ENCODE assay signal across 8 cellular contexts in the genomic region with DNA sequence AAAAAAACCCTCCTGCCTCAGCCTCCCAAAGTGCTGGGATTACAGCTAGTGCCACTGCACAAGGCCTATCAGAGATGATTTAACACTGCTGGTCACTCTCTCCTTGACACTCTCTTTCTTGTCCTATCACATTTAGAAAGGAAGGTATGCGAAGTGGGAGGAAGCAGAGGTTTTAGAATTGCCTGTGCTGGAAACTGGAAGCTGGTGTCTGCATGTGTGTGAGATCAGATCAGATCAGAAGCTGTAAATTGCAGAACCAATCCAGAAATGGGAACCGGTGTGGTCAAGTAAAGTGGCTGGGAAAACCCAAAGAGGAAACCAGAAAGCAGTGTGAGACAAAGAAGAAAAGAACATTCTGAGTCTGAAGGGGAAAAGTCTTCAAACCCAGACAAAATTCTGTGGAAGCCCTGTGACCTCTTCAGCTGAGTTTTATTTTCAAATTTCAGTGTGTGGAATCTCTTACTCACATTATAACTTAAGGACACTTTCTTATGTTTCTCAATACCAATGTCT. TPM values are rescaled to one million over a fixed set of nuclear protein-coding genes. Genes with fewer than 3 reads are reported as not detected.
DNase-seq lines count a peak whose midpoint lies in the region; ATAC-seq lines count a peak whose summit lies in the region.

No MANE protein-coding gene starts in this region.

- no peaks in the 10 kb centered on the region for H3K36me3 Mint-ChIP-seq in activated naive CD4-positive, alpha-beta T cell treated with anti-CD3 and anti-CD28 coated beads for 36 hours (ENCODE audit: low read depth)
- peaks cover 4% of the 10 kb centered on the region for H3K36me3 Mint-ChIP-seq in T-helper 17 cell (ENCODE audit: low read depth)

- H3K4me1 Mint-ChIP-seq in activated naive CD4-positive, alpha-beta T cell treated with anti-CD3 and anti-CD28 coated beads for 36 hours (ENCODE audit: low read depth) = peaks cover 23% of the 10 kb centered on the region
- peaks cover 9% of the 10 kb centered on the region for H3K4me1 Mint-ChIP-seq in T-helper 17 cell

- H3K9me3 Mint-ChIP-seq in activated naive CD4-positive, alpha-beta T cell treated with anti-CD3 and anti-CD28 coated beads for 36 hours = no peaks in the 10 kb centered on the region

- no peak overlapping the region for H3K4me3 Mint-ChIP-seq in activated naive CD4-positive, alpha-beta T cell treated with anti-CD3 and anti-CD28 coated beads for 36 hours
- H3K4me3 Mint-ChIP-seq in T-helper 17 cell = no peak overlapping the region

- H3K27ac Mint-ChIP-seq in activated naive CD4-positive, alpha-beta T cell treated with anti-CD3 and anti-CD28 coated beads for 36 hours = no peak overlapping the region
- no peak overlapping the region for H3K27ac Mint-ChIP-seq in T-helper 17 cell

- peak; percentile 62 for DNase-seq in activated naive CD4-positive, alpha-beta T cell treated with anti-CD3 and anti-CD28 coated beads for 36 hours
- no peak for DNase-seq in activated naive CD4-positive, alpha-beta T cell (lab: John Stamatoyannopoulos, UW)
- no peak for DNase-seq in T-helper 17 cell
- DNase-seq in putamen (ENCODE audit: low spot score) = peak; percentile 24
- DNase-seq in hepatic stellate cell (ENCODE audit: low spot score) = no peak
- DNase-seq in NCI-H2171 treated with DMSO at 0.1 percent for 48 hours (lab: John Stamatoyannopoulos, UW) = no peak
- no peak for DNase-seq in activated CD4-positive, CD25-positive, alpha-beta regulatory T cell (lab: John Stamatoyannopoulos, UW)

- ATAC-seq in HG02973 (IDR thresholded peaks at IDR 0.05; ENCODE audit: unreplicated experiment) = peak; percentile 84
- peak; percentile 53 for ATAC-seq in T-helper 17 cell

- CTCF ChIA-PET in activated naive CD4-positive, alpha-beta T cell treated with anti-CD3 and anti-CD28 coated beads for 36 hours (lab: Charles Lee) = interaction anchor here (0.6 to 0.8 kb wide), 2 partner anchors 45 to 1475 kb away, joined by 3 to 5 read pairs; no protein-coding TSS in a partner anchor

- intact Hi-C loops in activated naive CD4-positive, alpha-beta T cell treated with anti-CD3 and anti-CD28 coated beads for 36 hours (cut with micrococcal nuclease) = loop anchor here (1.0 kb wide), 2 partner anchors 16 to 45 kb away; a partner anchor contains a TSS

- H3K27me3 Mint-ChIP-seq in activated naive CD4-positive, alpha-beta T cell treated with anti-CD3 and anti-CD28 coated beads for 36 hours (ENCODE audit: low read depth) = peaks cover 10% of the 10 kb centered on the region
- peaks cover 20% of the 10 kb centered on the region for H3K27me3 Mint-ChIP-seq in T-helper 17 cell

- H3K9me3 ChIP-seq in T-helper 17 cell (ENCODE audit: control insufficient read depth, low read length, poor library complexity, severe bottlenecking) = no peaks in the 10 kb centered on the region

RNA-seq across cellular contexts. Expression of a gene that starts 2.8 kb away (rescaled TPM):
- total RNA-seq in activated naive CD4-positive, alpha-beta T cell treated with anti-CD3 and anti-CD28 coated beads for 36 hours = 1 to 10 TPM in 1 of 2 experiments, under 1 TPM in 1; 0.55 to 1.2 TPM
- 1 to 10 TPM in 1 of 2 donors, under 1 TPM in 1; 0.68 to 1.0 TPM for total RNA-seq in T-helper 17 cell

RNA-seq across cellular contexts. Expression of a gene that starts 15.7 kb away (rescaled TPM):
- 10 to 100 TPM; 46.4 to 47.5 TPM for total RNA-seq in activated naive CD4-positive, alpha-beta T cell treated with anti-CD3 and anti-CD28 coated beads for 36 hours
- total RNA-seq in T-helper 17 cell = 100 to 1,000 TPM; 102 to 112 TPM

Comparison
In these comparisons a context has a peak if more than half of its experiments do, and no peak if none do; other contexts are left out.
1. DNase-seq: peak in activated naive CD4-positive, alpha-beta T cell treated with anti-CD3 and anti-CD28 coated beads for 36 hours (single experiment) and putamen (single experiment); none in activated naive CD4-positive, alpha-beta T cell (0 of 4), T-helper 17 cell (0 of 3), hepatic stellate cell (single experiment), NCI-H2171 treated with DMSO at 0.1 percent for 48 hours (single experiment) and activated CD4-positive, CD25-positive, alpha-beta regulatory T cell (0 of 4).